ENCODE assay signal across 7 cellular contexts in the genomic region with DNA sequence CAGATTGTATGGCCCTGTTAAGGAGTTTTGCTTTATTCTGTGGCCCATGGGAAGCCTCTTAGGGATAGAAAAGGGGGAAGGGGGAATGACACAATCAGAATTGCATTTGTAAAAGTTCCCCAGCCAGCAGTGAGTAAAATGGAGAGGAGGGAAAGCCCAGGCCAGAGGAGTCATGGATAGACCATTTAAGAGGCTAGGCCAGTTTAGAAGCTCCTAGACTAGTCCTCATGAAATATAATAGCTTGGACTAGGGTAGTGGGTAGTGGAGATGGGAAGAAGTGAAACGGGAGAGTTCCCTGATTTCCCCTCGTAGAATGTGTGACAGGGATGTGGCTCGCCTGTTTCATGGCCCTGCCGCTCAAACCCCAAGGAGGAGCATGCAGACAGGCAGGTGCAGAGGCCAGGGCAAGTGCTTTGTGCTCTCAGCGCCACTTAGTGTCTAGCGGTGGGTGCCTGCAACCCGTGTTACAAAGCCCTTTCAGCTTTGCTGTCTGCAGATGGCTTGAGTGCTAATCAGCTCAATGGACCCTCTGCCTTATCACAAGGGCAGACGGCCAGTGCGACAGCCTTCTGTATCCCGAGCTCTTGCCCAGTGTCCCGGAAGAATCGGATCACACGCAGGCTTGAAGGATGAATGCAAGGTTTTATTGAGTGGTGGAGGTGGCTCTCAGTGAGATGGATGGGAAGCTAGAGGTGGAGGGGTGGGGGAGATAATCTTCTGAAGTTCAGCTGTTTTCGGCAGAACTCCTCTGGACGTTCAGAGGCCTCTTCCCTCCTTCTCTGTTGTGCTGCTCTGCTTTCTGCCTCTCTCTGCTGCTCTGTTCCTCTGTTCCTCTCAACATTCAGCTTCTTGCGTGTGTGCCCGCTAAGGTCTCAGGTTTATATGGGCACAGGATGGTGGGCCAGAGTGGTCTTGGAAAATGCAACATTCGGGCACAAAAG.
A peak's percentile ranks its signal among the peaks of the same experiment; 100 is the strongest.
DNase-seq lines count a peak whose midpoint lies in the region; ATAC-seq and TF ChIP-seq lines count a peak whose summit lies in the region.

No MANE protein-coding gene starts in this region.

- ATAC-seq in GM21381 (IDR thresholded peaks at IDR 0.05; ENCODE audit: unreplicated experiment) (peak; percentile 64), memory B cell (ENCODE audit: low read depth) (peak; percentile 83)

- intact Hi-C loops in activated CD4-positive, alpha-beta T cell treated with anti-CD3 and anti-CD28 coated beads, Interleukin-2, amount 10 ng/mL, durations not matched to agents 24 days and 14 days (cut with micrococcal nuclease), result loop anchor here (2.0 to 5.0 kb wide), 2 partner anchors 49 to 146 kb away; a partner anchor contains a TSS
- intact Hi-C loops in ascending aorta (cut with DNase I), result loop anchor here (5.0 kb wide), 1 partner anchor 66 kb away; no protein-coding TSS in a partner anchor

- no peak overlapping the region for H3K27ac ChIP-seq in ascending aorta

- H3K27ac Mint-ChIP-seq in activated CD4-positive, alpha-beta T cell treated with anti-CD3 and anti-CD28 coated beads, Interleukin-2, amount 10 ng/mL, durations not matched to agents 24 days and 14 days, result peak overlapping the region; percentile 88
- H3K27ac Mint-ChIP-seq in memory B cell, result peak overlapping the region; percentile 2

- peak overlapping the region; percentile 51 for H3K4me3 Mint-ChIP-seq in activated CD4-positive, alpha-beta T cell treated with anti-CD3 and anti-CD28 coated beads, Interleukin-2, amount 10 ng/mL, durations not matched to agents 24 days and 14 days
- H3K4me3 Mint-ChIP-seq in memory B cell, result peak overlapping the region; percentile 31

- TF ChIP-seq CTCF in ascending aorta (IDR thresholded peaks at IDR 0.05), result no peak

- H3K9me3 Mint-ChIP-seq in activated CD4-positive, alpha-beta T cell treated with anti-CD3 and anti-CD28 coated beads, Interleukin-2, amount 10 ng/mL, durations not matched to agents 24 days and 14 days, result peaks cover 8% of the 10 kb centered on the region
- H3K9me3 Mint-ChIP-seq in memory B cell, result peaks cover 2% of the 10 kb centered on the region

- no peaks in the 10 kb centered on the region for H3K36me3 Mint-ChIP-seq in activated CD4-positive, alpha-beta T cell treated with anti-CD3 and anti-CD28 coated beads, Interleukin-2, amount 10 ng/mL, durations not matched to agents 24 days and 14 days (ENCODE audit: low read depth)
- peaks cover 2% of the 10 kb centered on the region for H3K36me3 Mint-ChIP-seq in memory B cell

- H3K27me3 Mint-ChIP-seq in activated CD4-positive, alpha-beta T cell treated with anti-CD3 and anti-CD28 coated beads, Interleukin-2, amount 10 ng/mL, durations not matched to agents 24 days and 14 days, result no peaks in the 10 kb centered on the region
- H3K27me3 Mint-ChIP-seq in memory B cell, result peaks cover 6% of the 10 kb centered on the region

- no peak overlapping the region for H3K4me3 ChIP-seq in ascending aorta

- peaks cover 4 to 7% of the 10 kb centered on the region in 2 donors for H3K4me1 ChIP-seq in ascending aorta

- peaks cover 21% of the 10 kb centered on the region for H3K4me1 Mint-ChIP-seq in activated CD4-positive, alpha-beta T cell treated with anti-CD3 and anti-CD28 coated beads, Interleukin-2, amount 10 ng/mL, durations not matched to agents 24 days and 14 days
- peaks cover 7% of the 10 kb centered on the region for H3K4me1 Mint-ChIP-seq in memory B cell

- H3K36me3 ChIP-seq in ascending aorta, result no peaks in the 10 kb centered on the region

- no peaks in the 10 kb centered on the region for H3K27me3 ChIP-seq in ascending aorta

- DNase-seq in NCI-H1092 treated with DMSO at 0.1 percent for 48 hours (lab: John Stamatoyannopoulos, UW) (peak; percentile 76), memory B cell (ENCODE audit: low spot score in 2 of 2) (peak in 1 of 2 donors; percentile 15), AML-193 (lab: John Stamatoyannopoulos, UW) (no peak), DMS 273 (lab: John Stamatoyannopoulos, UW; ENCODE audit: unreplicated experiment) (no peak), ascending aorta (ENCODE audit: low spot score in 2 of 2) (no peak)
- peak; percentile 83 for DNase-seq in activated CD4-positive, alpha-beta T cell treated with anti-CD3 and anti-CD28 coated beads, Interleukin-2, amount 10 ng/mL, durations not matched to agents 24 days and 14 days

- no peaks in the 10 kb centered on the region for H3K9me3 ChIP-seq in ascending aorta

Comparison
In these comparisons a context has a peak if more than half of its experiments do, and no peak if none do; other contexts are left out.
1. DNase-seq: peak in NCI-H1092 treated with DMSO at 0.1 percent for 48 hours (single experiment) and activated CD4-positive, alpha-beta T cell treated with anti-CD3 and anti-CD28 coated beads, Interleukin-2, amount 10 ng/mL, durations not matched to agents 24 days and 14 days (single experiment); none in AML-193 (0 of 2), DMS 273 (single experiment) and ascending aorta (0 of 2).